In the genomic region with DNA sequence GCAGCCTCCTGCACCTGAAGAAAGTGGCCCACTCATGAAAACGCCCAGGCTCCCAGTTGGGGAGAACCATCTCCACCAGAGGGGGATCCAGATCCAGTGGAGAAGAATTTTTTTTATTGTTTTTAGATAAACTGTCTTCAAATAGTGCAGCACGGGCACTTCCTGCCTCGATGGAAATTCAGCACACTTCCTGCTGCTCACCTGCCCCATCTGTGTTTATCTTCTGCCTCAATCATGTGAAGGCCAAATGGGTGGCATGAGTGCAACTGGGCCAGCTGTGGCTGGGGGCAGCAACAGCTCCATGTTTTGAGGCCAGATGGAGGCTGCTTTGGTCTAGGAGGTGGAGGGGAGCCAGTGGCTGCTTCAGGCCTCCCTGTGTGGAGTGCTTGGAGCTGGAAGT, we compare ENCODE assay signal across 24 cellular contexts.
DNase-seq lines count a peak whose midpoint lies in the region; ATAC-seq and TF ChIP-seq lines count a peak whose summit lies in the region.
"Had no signal": no experiment of that assay in that cellular context is flagged by ENCODE, and none has a peak within 500 bp of the region (broad histone marks: within the 10 kb centered on the region; RNA-seq: fewer than 3 reads in every experiment).

No MANE protein-coding gene starts in this region.

- no peaks in the 10 kb centered on the region for H3K9me3 ChIP-seq in CD8-positive, alpha-beta memory T cell (ENCODE audit: low read length)
- H3K9me3 ChIP-seq in left lung = peaks cover 0 to 15% of the 10 kb centered on the region in 2 donors
- H3K9me3 ChIP-seq: pancreas, thyroid gland had no signal

- H3K4me3 Mint-ChIP-seq in CD8-positive, alpha-beta memory T cell = peak overlapping the region in 3 of 7 donors; percentile 31 to 56 (median 34)
- no peak overlapping the region for H3K4me3 Mint-ChIP-seq in T-helper 2 cell treated with Interferon-gamma antibody and Interleukin-4, amounts not matched to agents 5 μg/mL and 100 μg/mL, for 36 hours
- no peak overlapping the region for H3K4me3 Mint-ChIP-seq in activated T-helper 1 cell treated with anti-CD3 and anti-CD28 coated beads, Interleukin-12 subunit alpha, Interleukin-12 subunit beta, Interleukin-2, Interleukin-4 antibody, amounts not matched to agents 30 ng/mL and 10 ng/mL and 1 ng/mL, durations not matched to agents 14 hours and 24 hours and 36 hours
- H3K4me3 Mint-ChIP-seq: nephron had no signal

- peak; percentile 2 for ATAC-seq in HG03354 (IDR thresholded peaks at IDR 0.05; ENCODE audit: poor library complexity, severe bottlenecking, unreplicated experiment)
- ATAC-seq in left lung = no peak
- ATAC-seq: right cardiac atrium, Right ventricle myocardium inferior had no signal

- H3K27me3 ChIP-seq in CD8-positive, alpha-beta memory T cell (ENCODE audit: insufficient read depth, low read length, poor library complexity, severe bottlenecking) = no peaks in the 10 kb centered on the region
- no peaks in the 10 kb centered on the region for H3K27me3 ChIP-seq in left lung
- H3K27me3 ChIP-seq: pancreas, thyroid gland had no signal

- no peak for TF ChIP-seq CTCF in left lung (IDR thresholded peaks at IDR 0.05)

- peaks cover 15 to 25% (median 20%) of the 10 kb centered on the region in 3 donors for H3K4me1 Mint-ChIP-seq in CD8-positive, alpha-beta memory T cell
- peaks cover 11% of the 10 kb centered on the region for H3K4me1 Mint-ChIP-seq in T-helper 2 cell treated with Interferon-gamma antibody and Interleukin-4, amounts not matched to agents 5 μg/mL and 100 μg/mL, for 36 hours (ENCODE audit: low read depth)
- peaks cover 5% of the 10 kb centered on the region for H3K4me1 Mint-ChIP-seq in activated T-helper 1 cell treated with anti-CD3 and anti-CD28 coated beads, Interleukin-12 subunit alpha, Interleukin-12 subunit beta, Interleukin-2, Interleukin-4 antibody, amounts not matched to agents 30 ng/mL and 10 ng/mL and 1 ng/mL, durations not matched to agents 14 hours and 24 hours and 36 hours (ENCODE audit: low read depth)
- H3K4me1 Mint-ChIP-seq: nephron had no signal

- CTCF ChIA-PET in CD8-positive, alpha-beta memory T cell (lab: Charles Lee) = interaction anchor here (1.3 kb wide), 2 partner anchors 19 to 382 kb away, joined by 3 to 7 read pairs; no protein-coding TSS in a partner anchor

- peaks cover 0 to 1% of the 10 kb centered on the region in 2 donors for H3K27me3 Mint-ChIP-seq in CD8-positive, alpha-beta memory T cell
- peaks cover 3% of the 10 kb centered on the region for H3K27me3 Mint-ChIP-seq in T-helper 2 cell treated with Interferon-gamma antibody and Interleukin-4, amounts not matched to agents 5 μg/mL and 100 μg/mL, for 36 hours (ENCODE audit: low read depth)
- no peaks in the 10 kb centered on the region for H3K27me3 Mint-ChIP-seq in activated T-helper 1 cell treated with anti-CD3 and anti-CD28 coated beads, Interleukin-12 subunit alpha, Interleukin-12 subunit beta, Interleukin-2, Interleukin-4 antibody, amounts not matched to agents 30 ng/mL and 10 ng/mL and 1 ng/mL, durations not matched to agents 14 hours and 24 hours and 36 hours (ENCODE audit: insufficient read depth)

- no peak overlapping the region for H3K4me3 ChIP-seq in CD8-positive, alpha-beta memory T cell (ENCODE audit: low read length)
- H3K4me3 ChIP-seq in left lung = no peak overlapping the region
- H3K4me3 ChIP-seq: pancreas, thyroid gland had no signal

- H3K9me3 Mint-ChIP-seq in CD8-positive, alpha-beta memory T cell = no peaks in the 10 kb centered on the region
- peaks cover 3% of the 10 kb centered on the region for H3K9me3 Mint-ChIP-seq in T-helper 2 cell treated with Interferon-gamma antibody and Interleukin-4, amounts not matched to agents 5 μg/mL and 100 μg/mL, for 36 hours
- peaks cover 6% of the 10 kb centered on the region for H3K9me3 Mint-ChIP-seq in activated T-helper 1 cell treated with anti-CD3 and anti-CD28 coated beads, Interleukin-12 subunit alpha, Interleukin-12 subunit beta, Interleukin-2, Interleukin-4 antibody, amounts not matched to agents 30 ng/mL and 10 ng/mL and 1 ng/mL, durations not matched to agents 14 hours and 24 hours and 36 hours

- H3K27ac Mint-ChIP-seq in CD8-positive, alpha-beta memory T cell = peak overlapping the region in 6 of 8 donors; percentile 21 to 77 (median 44)
- H3K27ac Mint-ChIP-seq in T-helper 2 cell treated with Interferon-gamma antibody and Interleukin-4, amounts not matched to agents 5 μg/mL and 100 μg/mL, for 36 hours = peak overlapping the region; percentile 49
- no peak overlapping the region for H3K27ac Mint-ChIP-seq in activated T-helper 1 cell treated with anti-CD3 and anti-CD28 coated beads, Interleukin-12 subunit alpha, Interleukin-12 subunit beta, Interleukin-2, Interleukin-4 antibody, amounts not matched to agents 30 ng/mL and 10 ng/mL and 1 ng/mL, durations not matched to agents 14 hours and 24 hours and 36 hours
- H3K27ac Mint-ChIP-seq: nephron had no signal

- H3K36me3 Mint-ChIP-seq in CD8-positive, alpha-beta memory T cell = no peaks in the 10 kb centered on the region
- no peaks in the 10 kb centered on the region for H3K36me3 Mint-ChIP-seq in T-helper 2 cell treated with Interferon-gamma antibody and Interleukin-4, amounts not matched to agents 5 μg/mL and 100 μg/mL, for 36 hours (ENCODE audit: low read depth)
- no peaks in the 10 kb centered on the region for H3K36me3 Mint-ChIP-seq in activated T-helper 1 cell treated with anti-CD3 and anti-CD28 coated beads, Interleukin-12 subunit alpha, Interleukin-12 subunit beta, Interleukin-2, Interleukin-4 antibody, amounts not matched to agents 30 ng/mL and 10 ng/mL and 1 ng/mL, durations not matched to agents 14 hours and 24 hours and 36 hours (ENCODE audit: low read depth)

- no peak overlapping the region for H3K27ac ChIP-seq in CD8-positive, alpha-beta memory T cell (ENCODE audit: low read depth, low read length)
- H3K27ac ChIP-seq in left lung = no peak overlapping the region
- H3K27ac ChIP-seq: pancreas, thyroid gland had no signal

- no peaks in the 10 kb centered on the region for H3K36me3 ChIP-seq in CD8-positive, alpha-beta memory T cell (ENCODE audit: insufficient read depth, low read length)
- H3K36me3 ChIP-seq in left lung = no peaks in the 10 kb centered on the region
- H3K36me3 ChIP-seq: pancreas, thyroid gland had no signal

- POLR2A ChIA-PET in CD8-positive, alpha-beta memory T cell (lab: Charles Lee) = no interaction called here

- H3K4me1 ChIP-seq in CD8-positive, alpha-beta memory T cell (ENCODE audit: insufficient read depth, low read length) = peaks cover 13% of the 10 kb centered on the region
- H3K4me1 ChIP-seq in left lung = no peaks in the 10 kb centered on the region
- H3K4me1 ChIP-seq: pancreas, thyroid gland had no signal

- intact Hi-C loops in left lung (cut with DNase I) = no loop called here
- intact Hi-C loops in activated T-helper 1 cell treated with anti-CD3 and anti-CD28 coated beads, Interleukin-12 subunit alpha, Interleukin-12 subunit beta, Interleukin-2, Interleukin-4 antibody, amounts not matched to agents 30 ng/mL and 10 ng/mL and 1 ng/mL, durations not matched to agents 14 hours and 24 hours and 36 hours (cut with micrococcal nuclease) = no loop called here

- no peak for DNase-seq in CD8-positive, alpha-beta memory T cell
- DNase-seq in T-helper 2 cell treated with Interferon-gamma antibody and Interleukin-4, amounts not matched to agents 5 μg/mL and 100 μg/mL, for 36 hours (ENCODE audit: low spot score) = no peak
- DNase-seq in islet precursor cell (peak; percentile 40), left lung (no peak), RKO (ENCODE audit: low spot score) (no peak)
- no peak for DNase-seq in effector CD8-positive, alpha-beta T cell (lab: John Stamatoyannopoulos, UW)
- DNase-seq in activated T-helper 1 cell treated with anti-CD3 and anti-CD28 coated beads, Interleukin-12 subunit alpha, Interleukin-12 subunit beta, Interleukin-2, Interleukin-4 antibody, amounts not matched to agents 30 ng/mL and 10 ng/mL and 1 ng/mL, durations not matched to agents 14 hours and 24 hours and 36 hours (ENCODE audit: low spot score) = no peak
- DNase-seq: activated naive CD4-positive, alpha-beta T cell treated with anti-CD3 and anti-CD28 coated beads, Interleukin-2, amount 50 U/mL, for 16 hours; activated T-cell treated with anti-CD3 and anti-CD28 coated beads, Interleukin-2, amount 50 U/mL, for 72 hours; aorta; C1 segment of cervical spinal cord; hypothalamus; Kasumi-1; NCI-H1694 treated with DMSO at 0.1 percent for 48 hours; NCI-H2171 treated with DMSO at 0.1 percent for 48 hours; NCI-H526; pancreas; right cardiac atrium; stimulated activated CD4-positive, alpha-beta T cell treated with anti-CD3 and anti-CD28 coated beads, Interleukin-4, amount 100 ng/mL, for 1 hour; stimulated activated naive CD4-positive, alpha-beta T cell treated with Interleukin-2 at 50 U/mL for 16 hours; thyroid gland had no signal
